ENCODE assay signal across 9 cellular contexts in the genomic region with DNA sequence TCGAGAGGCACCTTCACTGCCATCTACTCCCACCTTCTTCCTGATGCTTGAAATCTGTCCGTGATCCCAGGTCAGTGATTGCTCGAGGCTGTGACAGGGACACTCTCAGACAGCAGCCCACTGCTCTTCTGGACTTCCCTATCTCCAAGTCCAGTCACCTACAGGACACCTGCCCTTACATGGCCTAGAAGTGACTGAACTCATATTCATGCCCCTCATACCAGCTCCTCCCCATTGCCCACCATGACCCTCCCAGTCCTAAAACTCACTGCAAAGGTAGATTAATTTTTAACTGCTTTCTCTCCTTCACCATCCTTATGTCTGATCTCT. TPM values are rescaled to one million over a fixed set of nuclear protein-coding genes. Genes with fewer than 3 reads are reported as not detected.
A peak's percentile ranks its signal among the peaks of the same experiment; 100 is the strongest.
DNase-seq lines count a peak whose midpoint lies in the region; ATAC-seq lines count a peak whose summit lies in the region.
"Had no signal": no experiment of that assay in that cellular context is flagged by ENCODE, and none has a peak within 500 bp of the region (broad histone marks: within the 10 kb centered on the region; RNA-seq: fewer than 3 reads in every experiment).

No MANE protein-coding gene starts in this region.

- H3K27ac Mint-ChIP-seq in activated CD8-positive, alpha-beta T cell treated with anti-CD3 and anti-CD28 coated beads, Interleukin-2, amount 10 ng/mL, durations not matched to agents 7 days and 5 days: peak overlapping the region; percentile 99

- H3K27me3 Mint-ChIP-seq in activated CD8-positive, alpha-beta T cell treated with anti-CD3 and anti-CD28 coated beads, Interleukin-2, amount 10 ng/mL, durations not matched to agents 7 days and 5 days (ENCODE audit: low read depth): no peaks in the 10 kb centered on the region

- POLR2A ChIA-PET in activated CD8-positive, alpha-beta T cell treated with anti-CD3 and anti-CD28 coated beads, Interleukin-2, amount 10 ng/mL, durations not matched to agents 7 days and 5 days (lab: Charles Lee): interaction anchor here (2.4 kb wide), 1 partner anchor 11 kb away, joined by 17 read pairs; no protein-coding TSS in a partner anchor

- H3K27me3 ChIP-seq in BLaER1 treated with 17β-estradiol and CSF1 and Interleukin-3, amounts not matched to agents 10 nM and 100 nM: no peaks in the 10 kb centered on the region
- no peaks in the 10 kb centered on the region for H3K27me3 ChIP-seq in muscle layer of duodenum (ENCODE audit: low read depth, low read length)

- peak overlapping the region; percentile 91 to 100 (median 93) for H3K4me2 ChIP-seq in BLaER1 treated with 17β-estradiol and CSF1 and Interleukin-3, amounts not matched to agents 10 nM and 100 nM

- H3K9me3 Mint-ChIP-seq in activated CD8-positive, alpha-beta T cell treated with anti-CD3 and anti-CD28 coated beads, Interleukin-2, amount 10 ng/mL, durations not matched to agents 7 days and 5 days (ENCODE audit: insufficient read depth): no peaks in the 10 kb centered on the region

- peak overlapping the region in 10 of 11 experiments; percentile 51 to 98 (median 95); a peak in 17 of 22 replicates for H3K27ac ChIP-seq in BLaER1 treated with 17β-estradiol and CSF1 and Interleukin-3, amounts not matched to agents 10 nM and 100 nM
- peak overlapping the region; percentile 98 for H3K27ac ChIP-seq in muscle layer of duodenum (ENCODE audit: low read length)

- H3K4me3 ChIP-seq in BLaER1 treated with 17β-estradiol and CSF1 and Interleukin-3, amounts not matched to agents 10 nM and 100 nM: peak overlapping the region in 2 of 10 experiments; percentile 14 to 53; a peak in 3 of 20 replicates
- H3K4me3 ChIP-seq in muscle layer of duodenum (ENCODE audit: low read depth in 1 of 2, low read length in 2 of 2): peak overlapping the region in 1 of 2 donors; percentile 61

- H3K4me3 Mint-ChIP-seq in activated CD8-positive, alpha-beta T cell treated with anti-CD3 and anti-CD28 coated beads, Interleukin-2, amount 10 ng/mL, durations not matched to agents 7 days and 5 days: no peak overlapping the region

- CTCF ChIA-PET in activated CD8-positive, alpha-beta T cell treated with anti-CD3 and anti-CD28 coated beads, Interleukin-2, amount 10 ng/mL, durations not matched to agents 7 days and 5 days (lab: Charles Lee): interaction anchor here (0.7 to 5.2 kb wide), 9 partner anchors 7 to 129 kb away, joined by 3 to 34 read pairs (median 4); a partner anchor contains a TSS

- H3K4me1 Mint-ChIP-seq in activated CD8-positive, alpha-beta T cell treated with anti-CD3 and anti-CD28 coated beads, Interleukin-2, amount 10 ng/mL, durations not matched to agents 7 days and 5 days (ENCODE audit: low read depth): peaks cover 81% of the 10 kb centered on the region

- peak overlapping the region in 9 of 11 experiments; percentile 71 to 94 (median 86); a peak in 17 of 22 replicates for H3K9ac ChIP-seq in BLaER1 treated with 17β-estradiol and CSF1 and Interleukin-3, amounts not matched to agents 10 nM and 100 nM

- H4K20me1 ChIP-seq in BLaER1 treated with 17β-estradiol and CSF1 and Interleukin-3, amounts not matched to agents 10 nM and 100 nM: no peaks in the 10 kb centered on the region; a peak in 1 of 22 replicates

- peaks cover 80 to 91% (median 89%) of the 10 kb centered on the region in 10 experiments for H3K4me1 ChIP-seq in BLaER1 treated with 17β-estradiol and CSF1 and Interleukin-3, amounts not matched to agents 10 nM and 100 nM
- peaks cover 55 to 59% of the 10 kb centered on the region in 2 donors for H3K4me1 ChIP-seq in muscle layer of duodenum (ENCODE audit: control insufficient read depth in 1 of 2, insufficient read depth in 2 of 2, low read length in 2 of 2)

- no peaks in the 10 kb centered on the region for H3K9me3 ChIP-seq in BLaER1 treated with 17β-estradiol and CSF1 and Interleukin-3, amounts not matched to agents 10 nM and 100 nM (replicated peaks in 1 of 11)
- no peaks in the 10 kb centered on the region for H3K9me3 ChIP-seq in muscle layer of duodenum (ENCODE audit: control insufficient read depth in 1 of 2, low read length in 2 of 2)

- DNase-seq in activated CD8-positive, alpha-beta T cell treated with anti-CD3 and anti-CD28 coated beads, Interleukin-2, amount 10 ng/mL, durations not matched to agents 7 days and 5 days: no peak
- DNase-seq in NCI-H1092 (lab: John Stamatoyannopoulos, UW): no peak
- DNase-seq: activated CD4-positive, CD25-positive, alpha-beta regulatory T cell treated with anti-CD3 and anti-CD28 coated beads, Interleukin-2, amount 50 U/mL, for 72 hours; NCI-H1092 treated with DMSO at 0.1 percent for 48 hours; stimulated activated CD4-positive, alpha-beta T cell treated with anti-CD3 and anti-CD28 coated beads, Interleukin-2, amount 100 ng/mL, for 48 hours had no signal

- ATAC-seq in activated CD8-positive, alpha-beta T cell treated with anti-CD3 and anti-CD28 coated beads, Interleukin-2, amount 10 ng/mL, durations not matched to agents 7 days and 5 days: no peak
- no peak for ATAC-seq in GM19395 (IDR thresholded peaks at IDR 0.05; ENCODE audit: unreplicated experiment)
- ATAC-seq in HG03442 (IDR thresholded peaks at IDR 0.05; ENCODE audit: unreplicated experiment): no peak

- H3K36me3 ChIP-seq in BLaER1 treated with 17β-estradiol and CSF1 and Interleukin-3, amounts not matched to agents 10 nM and 100 nM: no peaks in the 10 kb centered on the region
- no peaks in the 10 kb centered on the region for H3K36me3 ChIP-seq in muscle layer of duodenum (ENCODE audit: control insufficient read depth in 1 of 2, insufficient read depth in 2 of 2, low read length in 2 of 2)

- no peaks in the 10 kb centered on the region for H3K36me3 Mint-ChIP-seq in activated CD8-positive, alpha-beta T cell treated with anti-CD3 and anti-CD28 coated beads, Interleukin-2, amount 10 ng/mL, durations not matched to agents 7 days and 5 days (ENCODE audit: low read depth)

RNA-seq across cellular contexts. Expression of a gene that starts 7.5 kb away (rescaled TPM):
- under 1 TPM; 0.37 to 0.45 TPM for total RNA-seq in activated CD8-positive, alpha-beta T cell treated with anti-CD3 and anti-CD28 coated beads, Interleukin-2, amount 10 ng/mL, durations not matched to agents 7 days and 5 days

RNA-seq across cellular contexts. Expression of a gene that starts 40.6 kb away (rescaled TPM):
- 10 to 100 TPM; 78.7 to 79.5 TPM for total RNA-seq in activated CD8-positive, alpha-beta T cell treated with anti-CD3 and anti-CD28 coated beads, Interleukin-2, amount 10 ng/mL, durations not matched to agents 7 days and 5 days

RNA-seq across cellular contexts. Expression of a gene that starts 47.1 kb away (rescaled TPM):
- total RNA-seq in activated CD8-positive, alpha-beta T cell treated with anti-CD3 and anti-CD28 coated beads, Interleukin-2, amount 10 ng/mL, durations not matched to agents 7 days and 5 days: not detected

RNA-seq across cellular contexts. Expression of a gene that starts 51.5 kb away (rescaled TPM):
- not detected for total RNA-seq in activated CD8-positive, alpha-beta T cell treated with anti-CD3 and anti-CD28 coated beads, Interleukin-2, amount 10 ng/mL, durations not matched to agents 7 days and 5 days
